ENCODE assay signal across 18 cellular contexts in genomic region chr13:24035411-24035810, GRCh38.
DNase-seq lines count a peak whose midpoint lies in the region; ATAC-seq and TF ChIP-seq lines count a peak whose summit lies in the region.
"Had no signal": no experiment of that assay in that cellular context is flagged by ENCODE, and none has a peak within 500 bp of the region (broad histone marks: within the 10 kb centered on the region; RNA-seq: fewer than 3 reads in every experiment).

No MANE protein-coding gene starts in this region.

- H3K4me2 ChIP-seq in PC-3 (ENCODE audit: low read length) = no peak overlapping the region
- H3K4me2 ChIP-seq: BLaER1 treated with 17β-estradiol and CSF1 and Interleukin-3, amounts not matched to agents 10 nM and 100 nM had no signal

- BruUV-seq in PC-3 (replicated peaks; lab: Mats Ljungman, UMichigan) = no TSS peak

- no peaks in the 10 kb centered on the region for H3K36me3 ChIP-seq in PC-3 (ENCODE audit: low read depth, low read length)
- no peaks in the 10 kb centered on the region for H3K36me3 ChIP-seq in prostate gland
- H3K36me3 ChIP-seq: BLaER1 treated with 17β-estradiol and CSF1 and Interleukin-3, amounts not matched to agents 10 nM and 100 nM; HAP-1 had no signal

- H3K9me3 ChIP-seq in PC-3 (ENCODE audit: low read length) = no peaks in the 10 kb centered on the region
- H3K9me3 ChIP-seq in prostate gland = no peaks in the 10 kb centered on the region
- H3K9me3 ChIP-seq: BLaER1 treated with 17β-estradiol and CSF1 and Interleukin-3, amounts not matched to agents 10 nM and 100 nM; HAP-1 had no signal

- no peak overlapping the region for H2AFZ ChIP-seq in PC-3 (ENCODE audit: low read length)

- ATAC-seq in PC-3 (no peak), GM19324 (IDR thresholded peaks at IDR 0.05; ENCODE audit: low FRiP score, unreplicated experiment) (no peak), HG03039 (IDR thresholded peaks at IDR 0.05; ENCODE audit: unreplicated experiment) (no peak), GM18870 (IDR thresholded peaks at IDR 0.05; ENCODE audit: unreplicated experiment) (no peak)
- ATAC-seq: GM12878 had no signal

- peak; percentile 52 for DNase-seq in PC-3
- peak; percentile 7 for DNase-seq in fibroblast of pulmonary artery (ENCODE audit: low read depth)
- peak; percentile 45 for DNase-seq in prostate gland (ENCODE audit: low spot score)
- DNase-seq in NCI-H146 (lab: John Stamatoyannopoulos, UW) = no peak
- DNase-seq: GDM1, NCI-H1930, NCI-H2171, NCI-H446, NCI-H69, SIG-M5 had no signal

- 61% methylated on average over 5 of the region's 5 CpGs for WGBS in prostate gland

- peak overlapping the region; percentile 39 for H3K27ac ChIP-seq in C4-2B
- H3K27ac ChIP-seq in PC-3 (ENCODE audit: low read length) = no peak overlapping the region
- peak overlapping the region; percentile 12 to 22 for H3K27ac ChIP-seq in prostate gland
- H3K27ac ChIP-seq: BLaER1 treated with 17β-estradiol and CSF1 and Interleukin-3, amounts not matched to agents 10 nM and 100 nM; HL-60 had no signal

- H3K4me3 ChIP-seq in PC-3 (ENCODE audit: low read length) (no peak overlapping the region), fibroblast of pulmonary artery (replicated peaks; ENCODE audit: low read depth, low read length) (no peak overlapping the region), prostate gland (no peak overlapping the region)
- H3K4me3 ChIP-seq: BLaER1 treated with 17β-estradiol and CSF1 and Interleukin-3, amounts not matched to agents 10 nM and 100 nM; GM12878; HAP-1 had no signal

- intact Hi-C loops in PC-3 (cut with micrococcal nuclease) (no loop called here), prostate gland (cut with DNase I) (no loop called here)

- H3K27me3 ChIP-seq in PC-3 (ENCODE audit: low read length) = no peaks in the 10 kb centered on the region
- H3K27me3 ChIP-seq in prostate gland (replicated peaks; ENCODE audit: insufficient read depth) = no peaks in the 10 kb centered on the region
- H3K27me3 ChIP-seq: BLaER1 treated with 17β-estradiol and CSF1 and Interleukin-3, amounts not matched to agents 10 nM and 100 nM had no signal

- CTCF ChIA-PET in PC-3 (lab: Charles Lee) = no interaction called here

- TF ChIP-seq CTCF in C4-2B (conservative IDR thresholded peaks at IDR 0.05) (no peak), PC-3 (conservative IDR thresholded peaks at IDR 0.05; ENCODE audit: low read depth, low read length) (no peak), fibroblast of pulmonary artery (IDR thresholded peaks at IDR 0.05; ENCODE audit: low read length, missing control alignments) (no peak), prostate gland (IDR thresholded peaks at IDR 0.05) (no peak)

- TF ChIP-seq POLR2A in prostate gland (IDR thresholded peaks at IDR 0.05) = no peak

- H3K9me2 ChIP-seq in PC-3 (replicated peaks; ENCODE audit: low read length) = no peaks in the 10 kb centered on the region

- no peaks in the 10 kb centered on the region for H4K20me1 ChIP-seq in PC-3 (ENCODE audit: low read length)
- H4K20me1 ChIP-seq: BLaER1 treated with 17β-estradiol and CSF1 and Interleukin-3, amounts not matched to agents 10 nM and 100 nM had no signal

- POLR2A ChIA-PET in PC-3 (lab: Charles Lee; ENCODE audit: unreplicated experiment) = no interaction called here

- H3K9ac ChIP-seq in PC-3 (ENCODE audit: low read length) = no peak overlapping the region
- H3K9ac ChIP-seq: BLaER1 treated with 17β-estradiol and CSF1 and Interleukin-3, amounts not matched to agents 10 nM and 100 nM had no signal

- H3F3A ChIP-seq in PC-3 (ENCODE audit: low read length, unreplicated experiment) = no peaks in the 10 kb centered on the region

- no peaks in the 10 kb centered on the region for H3K79me2 ChIP-seq in PC-3 (ENCODE audit: low read length)

- peaks cover 33% of the 10 kb centered on the region for H3K4me1 ChIP-seq in PC-3 (ENCODE audit: insufficient read depth, low read length)
- no peaks in the 10 kb centered on the region for H3K4me1 ChIP-seq in prostate gland (replicated peaks)
- H3K4me1 ChIP-seq: HAP-1 had no signal
